1 cellular context compared by ENCODE assay signal in genomic region chr20:5078399-5078958, GRCh38.
TF ChIP-seq lines count a peak whose summit lies in the region.

No MANE protein-coding gene starts in this region.

TF ChIP-seq in GM12878, 131 proteins besides CTCF, POLR2A, EP300 and RAD21 (continued from another document and continues in another):
- TF ChIP-seq RAD51 (IDR thresholded peaks at IDR 0.05) (peak; percentile 84), BRCA1 (IDR thresholded peaks at IDR 0.05; ENCODE audit: low read depth, low read length) (no peak), EGR1 (IDR thresholded peaks at IDR 0.05; ENCODE audit: borderline replicate concordance in 1 of 2, low read depth in 2 of 2, low read length in 2 of 2) (peak in 1 of 2 experiments; percentile 17; a peak in 1 of 3 replicates), CHD1 (IDR thresholded peaks at IDR 0.05; ENCODE audit: low read depth, low read length) (no peak), REST (IDR thresholded peaks at IDR 0.05; ENCODE audit: low read depth, low read length) (no peak), CREB1 (IDR thresholded peaks at IDR 0.05; ENCODE audit: low read depth) (peak; percentile 79), NKRF (conservative IDR thresholded peaks at IDR 0.05) (no peak), JUNB (IDR thresholded peaks at IDR 0.05) (peak; percentile 77), MYB (IDR thresholded peaks at IDR 0.05; ENCODE audit: borderline replicate concordance, low read depth, low read length) (peak; percentile 67; the same call in 1 of the 2 replicates), PKNOX1 (IDR thresholded peaks at IDR 0.05) (peak; percentile 81), SMARCA5 (IDR thresholded peaks at IDR 0.05) (peak; percentile 76), ETV6 (conservative IDR thresholded peaks at IDR 0.05 in 1 of 2, IDR thresholded peaks at IDR 0.05 in 1 of 2; ENCODE audit: borderline replicate concordance in 1 of 2, low read depth in 1 of 2) (peak in 1 of 2 experiments; percentile 95; a peak in 2 of 4 replicates), NR2C2 (IDR thresholded peaks at IDR 0.05; ENCODE audit: borderline replicate concordance, control insufficient read depth, insufficient read length, low read depth) (no peak), HDAC6 (IDR thresholded peaks at IDR 0.05; ENCODE audit: unreplicated experiment) (no peak), CREM (IDR thresholded peaks at IDR 0.05; ENCODE audit: low read depth) (peak; percentile 73), PAX5 (IDR thresholded peaks at IDR 0.05; ENCODE audit: borderline replicate concordance, low read depth, low read length) (peak; percentile 97), ZNF622 (IDR thresholded peaks at IDR 0.05) (no peak), MTA2 (IDR thresholded peaks at IDR 0.05; ENCODE audit: low read depth) (peak; percentile 95), RUNX3 (IDR thresholded peaks at IDR 0.05; ENCODE audit: low read length) (peak; percentile 96), SREBF2 (IDR thresholded peaks at IDR 0.05; ENCODE audit: low read length) (no peak), TCF12 (IDR thresholded peaks at IDR 0.05; ENCODE audit: low read depth, low read length) (peak; percentile 53; the same call in 1 of the 2 replicates), RELA (IDR thresholded peaks at IDR 0.05; ENCODE audit: borderline replicate concordance, partially characterized antibody) (no peak), IKZF1 (conservative IDR thresholded peaks at IDR 0.05) (peak; percentile 94), CBX5 (IDR thresholded peaks at IDR 0.05; ENCODE audit: low read depth) (peak; percentile 80; the same call in 1 of the 2 replicates), SRF (IDR thresholded peaks at IDR 0.05; ENCODE audit: low read depth in 2 of 2, low read length in 2 of 2) (no peak; a peak in 1 of 4 replicates), ZNF24 (IDR thresholded peaks at IDR 0.05) (peak; percentile 75), CHD4 (IDR thresholded peaks at IDR 0.05) (no peak), ZNF384 (IDR thresholded peaks at IDR 0.05; ENCODE audit: borderline replicate concordance, low read depth, low read length) (peak; percentile 64; the same call in 1 of the 2 replicates), NRF1 (conservative IDR thresholded peaks at IDR 0.05; ENCODE audit: low read depth, low read length) (no peak), JUND (IDR thresholded peaks at IDR 0.05; ENCODE audit: low read depth, low read length) (peak; percentile 75; the same call in 1 of the 2 replicates), MEF2A (IDR thresholded peaks at IDR 0.05; ENCODE audit: insufficient read depth, low read depth, low read length) (peak; percentile 85; the same call in 1 of the 2 replicates), NR2F1 (conservative IDR thresholded peaks at IDR 0.05) (peak; percentile 85), HDAC2 (IDR thresholded peaks at IDR 0.05) (no peak), ZBTB11 (CRISPR knock-in tag; IDR thresholded peaks at IDR 0.05) (no peak), CBFB (IDR thresholded peaks at IDR 0.05; ENCODE audit: low read depth) (peak; percentile 67), HCFC1 (IDR thresholded peaks at IDR 0.05; ENCODE audit: low read length) (no peak), SUPT20H (IDR thresholded peaks at IDR 0.05; ENCODE audit: borderline replicate concordance, control insufficient read depth, low read depth, low read length) (no peak)
- TF ChIP-seq, protein P1, sequence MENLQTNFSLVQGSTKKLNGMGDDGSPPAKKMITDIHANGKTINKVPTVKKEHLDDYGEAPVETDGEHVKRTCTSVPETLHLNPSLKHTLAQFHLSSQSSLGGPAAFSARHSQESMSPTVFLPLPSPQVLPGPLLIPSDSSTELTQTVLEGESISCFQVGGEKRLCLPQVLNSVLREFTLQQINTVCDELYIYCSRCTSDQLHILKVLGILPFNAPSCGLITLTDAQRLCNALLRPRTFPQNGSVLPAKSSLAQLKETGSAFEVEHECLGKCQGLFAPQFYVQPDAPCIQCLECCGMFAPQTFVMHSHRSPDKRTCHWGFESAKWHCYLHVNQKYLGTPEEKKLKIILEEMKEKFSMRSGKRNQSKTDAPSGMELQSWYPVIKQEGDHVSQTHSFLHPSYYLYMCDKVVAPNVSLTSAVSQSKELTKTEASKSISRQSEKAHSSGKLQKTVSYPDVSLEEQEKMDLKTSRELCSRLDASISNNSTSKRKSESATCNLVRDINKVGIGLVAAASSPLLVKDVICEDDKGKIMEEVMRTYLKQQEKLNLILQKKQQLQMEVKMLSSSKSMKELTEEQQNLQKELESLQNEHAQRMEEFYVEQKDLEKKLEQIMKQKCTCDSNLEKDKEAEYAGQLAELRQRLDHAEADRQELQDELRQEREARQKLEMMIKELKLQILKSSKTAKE (IDR thresholded peaks at IDR 0.05; ENCODE audit: low read depth, poor library complexity, severe bottlenecking) = peak; percentile 90
- TF ChIP-seq, protein P2, sequence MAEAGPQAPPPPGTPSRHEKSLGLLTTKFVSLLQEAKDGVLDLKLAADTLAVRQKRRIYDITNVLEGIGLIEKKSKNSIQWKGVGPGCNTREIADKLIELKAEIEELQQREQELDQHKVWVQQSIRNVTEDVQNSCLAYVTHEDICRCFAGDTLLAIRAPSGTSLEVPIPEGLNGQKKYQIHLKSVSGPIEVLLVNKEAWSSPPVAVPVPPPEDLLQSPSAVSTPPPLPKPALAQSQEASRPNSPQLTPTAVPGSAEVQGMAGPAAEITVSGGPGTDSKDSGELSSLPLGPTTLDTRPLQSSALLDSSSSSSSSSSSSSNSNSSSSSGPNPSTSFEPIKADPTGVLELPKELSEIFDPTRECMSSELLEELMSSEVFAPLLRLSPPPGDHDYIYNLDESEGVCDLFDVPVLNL (IDR thresholded peaks at IDR 0.05; ENCODE audit: low read depth, low read length) = no peak
- TF ChIP-seq, protein P3, sequence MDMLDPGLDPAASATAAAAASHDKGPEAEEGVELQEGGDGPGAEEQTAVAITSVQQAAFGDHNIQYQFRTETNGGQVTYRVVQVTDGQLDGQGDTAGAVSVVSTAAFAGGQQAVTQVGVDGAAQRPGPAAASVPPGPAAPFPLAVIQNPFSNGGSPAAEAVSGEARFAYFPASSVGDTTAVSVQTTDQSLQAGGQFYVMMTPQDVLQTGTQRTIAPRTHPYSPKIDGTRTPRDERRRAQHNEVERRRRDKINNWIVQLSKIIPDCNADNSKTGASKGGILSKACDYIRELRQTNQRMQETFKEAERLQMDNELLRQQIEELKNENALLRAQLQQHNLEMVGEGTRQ (IDR thresholded peaks at IDR 0.05; ENCODE audit: borderline replicate concordance, low read depth, low read length) = peak; percentile 27; the same call in 1 of the 2 replicates
- TF ChIP-seq, protein P4, sequence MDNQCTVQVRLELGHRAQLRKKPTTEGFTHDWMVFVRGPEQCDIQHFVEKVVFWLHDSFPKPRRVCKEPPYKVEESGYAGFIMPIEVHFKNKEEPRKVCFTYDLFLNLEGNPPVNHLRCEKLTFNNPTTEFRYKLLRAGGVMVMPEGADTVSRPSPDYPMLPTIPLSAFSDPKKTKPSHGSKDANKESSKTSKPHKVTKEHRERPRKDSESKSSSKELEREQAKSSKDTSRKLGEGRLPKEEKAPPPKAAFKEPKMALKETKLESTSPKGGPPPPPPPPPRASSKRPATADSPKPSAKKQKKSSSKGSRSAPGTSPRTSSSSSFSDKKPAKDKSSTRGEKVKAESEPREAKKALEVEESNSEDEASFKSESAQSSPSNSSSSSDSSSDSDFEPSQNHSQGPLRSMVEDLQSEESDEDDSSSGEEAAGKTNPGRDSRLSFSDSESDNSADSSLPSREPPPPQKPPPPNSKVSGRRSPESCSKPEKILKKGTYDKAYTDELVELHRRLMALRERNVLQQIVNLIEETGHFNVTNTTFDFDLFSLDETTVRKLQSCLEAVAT (IDR thresholded peaks at IDR 0.05) = peak; percentile 92
- TF ChIP-seq, protein P5, sequence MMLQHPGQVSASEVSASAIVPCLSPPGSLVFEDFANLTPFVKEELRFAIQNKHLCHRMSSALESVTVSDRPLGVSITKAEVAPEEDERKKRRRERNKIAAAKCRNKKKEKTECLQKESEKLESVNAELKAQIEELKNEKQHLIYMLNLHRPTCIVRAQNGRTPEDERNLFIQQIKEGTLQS (IDR thresholded peaks at IDR 0.05; ENCODE audit: borderline replicate concordance, extremely low read depth, low read depth, low read length) = no peak
